ENCODE assay signal across 12 cellular contexts in genomic region chr10:132400041-132400546, GRCh38. TPM values are rescaled to one million over a fixed set of nuclear protein-coding genes. Genes with fewer than 3 reads are reported as not detected.
DNase-seq lines count a peak whose midpoint lies in the region; ATAC-seq and TF ChIP-seq lines count a peak whose summit lies in the region.
"Had no signal": no experiment of that assay in that cellular context is flagged by ENCODE, and none has a peak within 500 bp of the region (broad histone marks: within the 10 kb centered on the region; RNA-seq: fewer than 3 reads in every experiment).

No MANE protein-coding gene starts in this region.

- no peaks in the 10 kb centered on the region for H3K9me3 ChIP-seq in IMR-90 (ENCODE audit: control insufficient read depth, insufficient read depth, low read length)
- H3K9me3 ChIP-seq in esophagus (ENCODE audit: control insufficient read depth in 2 of 2, insufficient read depth in 1 of 2, low read depth in 1 of 2, low read length in 1 of 2), result no peaks in the 10 kb centered on the region
- H3K9me3 ChIP-seq in subcutaneous abdominal adipose tissue (ENCODE audit: control insufficient read depth in 5 of 5, low read length in 5 of 5), result no peaks in the 10 kb centered on the region

- no peak for DNase-seq in IMR-90
- DNase-seq in mesothelial cell of epicardium (ENCODE audit: low spot score in 2 of 2, unreplicated experiment in 2 of 2), result no peak
- DNase-seq in ureter (ENCODE audit: low spot score), result no peak
- DNase-seq in mesenteric fat pad (ENCODE audit: low spot score), result no peak
- DNase-seq: activated naive CD8-positive, alpha-beta T cell treated with anti-CD3 and anti-CD28 coated beads for 36 hours; MM.1S had no signal

- no peak overlapping the region for H3K18ac ChIP-seq in IMR-90 (ENCODE audit: low read depth, low read length)

- H3K9me3 Mint-ChIP-seq in mesothelial cell of epicardium, result no peaks in the 10 kb centered on the region
- H3K9me3 Mint-ChIP-seq: activated naive CD8-positive, alpha-beta T cell treated with anti-CD3 and anti-CD28 coated beads for 36 hours had no signal

- no peak overlapping the region for H3K4me2 ChIP-seq in IMR-90 (ENCODE audit: low read depth, low read length)

- no peak for TF ChIP-seq POLR2A in IMR-90 (IDR thresholded peaks at IDR 0.05; ENCODE audit: low read depth, low read length)

- no peak overlapping the region for H3K4me3 Mint-ChIP-seq in mesothelial cell of epicardium
- H3K4me3 Mint-ChIP-seq: activated naive CD8-positive, alpha-beta T cell treated with anti-CD3 and anti-CD28 coated beads for 36 hours had no signal

- 80% methylated on average over 1 of the region's 9 CpGs; no CpG with 5 or more reads in 1 of the 2 experiments for WGBS in IMR-90 (ENCODE audit: extremely low coverage in 2 of 2, insufficient read length in 1 of 2), 2 experiments
- WGBS in esophagus, 2 donors, result 82 to 89% methylated on average over 9 of the region's 9 CpGs

- peaks cover 13% of the 10 kb centered on the region for H3K4me1 ChIP-seq in IMR-90 (ENCODE audit: control insufficient read depth, insufficient read depth, low read length)
- H3K4me1 ChIP-seq in esophagus (ENCODE audit: control insufficient read depth in 2 of 2, insufficient read depth in 2 of 2, low read length in 1 of 2), result peaks cover 13 to 48% of the 10 kb centered on the region in 2 donors
- peaks cover 4 to 65% (median 54%) of the 10 kb centered on the region in 5 donors for H3K4me1 ChIP-seq in subcutaneous abdominal adipose tissue (ENCODE audit: control insufficient read depth in 5 of 5, insufficient read depth in 5 of 5, low read length in 5 of 5)

- CTCF ChIA-PET in IMR-90 (lab: Yijun Ruan, JAX), result no interaction called here

- ATAC-seq in IMR-90 (ENCODE audit: low read depth) (no peak), HG02870 (IDR thresholded peaks at IDR 0.05; ENCODE audit: unreplicated experiment) (no peak), HG03280 (IDR thresholded peaks at IDR 0.05; ENCODE audit: unreplicated experiment) (no peak)
- ATAC-seq: activated CD4-positive, CD25-positive, alpha-beta regulatory T cell treated with anti-CD3 and anti-CD28 coated beads, Interleukin-2, amount 50 U/mL, for 24 hours; SK-N-SH treated with all-trans-retinoic acid at 6 μM for 48 hours had no signal

- intact Hi-C loops in IMR-90 (cut with micrococcal nuclease), result no loop called here

- H4K8ac ChIP-seq in IMR-90 (ENCODE audit: low read depth in 2 of 2, low read length in 2 of 2), result no peak overlapping the region

- peak overlapping the region; percentile 55 for H2AK9ac ChIP-seq in IMR-90 (replicated peaks; ENCODE audit: low read depth, low read length, poor library complexity)

- H3K56ac ChIP-seq in IMR-90 (ENCODE audit: extremely low read depth, insufficient read depth, low read length), result no peak overlapping the region

- peak overlapping the region; percentile 79 for H3K27ac Mint-ChIP-seq in mesothelial cell of epicardium
- H3K27ac Mint-ChIP-seq: activated naive CD8-positive, alpha-beta T cell treated with anti-CD3 and anti-CD28 coated beads for 36 hours had no signal

- H2BK5ac ChIP-seq in IMR-90 (ENCODE audit: low read depth, low read length, poor library complexity, severe bottlenecking), result no peak overlapping the region

- no peak overlapping the region for H2BK15ac ChIP-seq in IMR-90 (ENCODE audit: low read depth, low read length)

- H2AK5ac ChIP-seq in IMR-90 (ENCODE audit: low read depth, low read length), result peak overlapping the region; percentile 59; the same call in 1 of the 2 replicates

- H3K27ac ChIP-seq in IMR-90 (ENCODE audit: insufficient read depth, low read length) (no peak overlapping the region), esophagus (ENCODE audit: low read depth in 2 of 2, low read length in 1 of 2) (peak overlapping the region; percentile 26 to 73), subcutaneous abdominal adipose tissue (ENCODE audit: low read depth, low read length) (peak overlapping the region; percentile 37)

- no peak overlapping the region for H3K23ac ChIP-seq in IMR-90 (ENCODE audit: low read depth, low read length)

- 0 out of 2 replicates have a peak, but pooled peaks cover 3% of the 10 kb centered on the region for H3K9me1 ChIP-seq in IMR-90 (ENCODE audit: insufficient read depth, low read length)

- no peak for TF ChIP-seq RAD21 in IMR-90 (IDR thresholded peaks at IDR 0.05; ENCODE audit: low read length)

- H3K79me1 ChIP-seq in IMR-90 (ENCODE audit: low read depth in 1 of 2, low read length in 2 of 2), result peaks cover 6 to 25% of the 10 kb centered on the region in 2 experiments; a peak in 3 of 4 replicates

- H3K27me3 ChIP-seq in IMR-90 (ENCODE audit: control insufficient read depth, insufficient read depth, low read length) (no peaks in the 10 kb centered on the region), esophagus (ENCODE audit: control insufficient read depth in 1 of 2, insufficient read depth in 2 of 2, low read length in 2 of 2) (no peaks in the 10 kb centered on the region), subcutaneous abdominal adipose tissue (ENCODE audit: control insufficient read depth in 5 of 5, insufficient read depth in 4 of 5, low read length in 5 of 5) (no peaks in the 10 kb centered on the region)

- H3K36me3 ChIP-seq in IMR-90 (ENCODE audit: control insufficient read depth, insufficient read depth, low read length), result peaks cover 1% of the 10 kb centered on the region; the same call in 1 of the 2 replicates
- H3K36me3 ChIP-seq in esophagus (ENCODE audit: control insufficient read depth in 2 of 2, insufficient read depth in 2 of 2, low read length in 1 of 2), result peaks cover 0 to 17% of the 10 kb centered on the region in 2 donors
- peaks cover 0 to 4% (median 3%) of the 10 kb centered on the region in 5 donors for H3K36me3 ChIP-seq in subcutaneous abdominal adipose tissue (ENCODE audit: control insufficient read depth in 5 of 5, insufficient read depth in 5 of 5, low read length in 5 of 5)

- H3K9ac ChIP-seq in IMR-90 (ENCODE audit: low read depth, low read length), result no peak overlapping the region
- H3K9ac ChIP-seq in subcutaneous abdominal adipose tissue (ENCODE audit: low read length in 5 of 5), result peak overlapping the region in 4 of 5 donors; percentile 31 to 72 (median 52)

- no peak for TF ChIP-seq CTCF in IMR-90 (conservative IDR thresholded peaks at IDR 0.05; ENCODE audit: low read depth, low read length)
- no peak for TF ChIP-seq CTCF in mesothelial cell of epicardium (IDR thresholded peaks at IDR 0.05; ENCODE audit: unreplicated experiment)

- H3K14ac ChIP-seq in IMR-90 (replicated peaks; ENCODE audit: low read depth, low read length), result no peak overlapping the region

- no peak overlapping the region for H2BK120ac ChIP-seq in IMR-90 (ENCODE audit: low read depth, low read length)

- no peak overlapping the region for H4K91ac ChIP-seq in IMR-90 (ENCODE audit: insufficient read depth, low read depth, low read length)

- dilution Hi-C loops in IMR-90 (cut with HindIII; ENCODE audit: low sequenced_read_pairs, unreplicated experiment), result no loop called here

- in situ Hi-C loops in IMR-90 (cut with MboI; ENCODE audit: low sequenced_read_pairs), result no loop called here

- no peak overlapping the region for H4K5ac ChIP-seq in IMR-90 (ENCODE audit: low read depth, low read length)

- no peak overlapping the region for H3K4me3 ChIP-seq in IMR-90 (ENCODE audit: insufficient read depth, low read depth, low read length)
- H3K4me3 ChIP-seq in esophagus (ENCODE audit: low read depth in 1 of 2, low read length in 2 of 2), result peak overlapping the region; percentile 32 to 60
- no peak overlapping the region for H3K4me3 ChIP-seq in subcutaneous abdominal adipose tissue (ENCODE audit: low read depth in 1 of 5, low read length in 5 of 5)

- BruUV-seq in IMR-90 (replicated peaks; lab: Mats Ljungman, UMichigan), result no TSS peak

- H2BK20ac ChIP-seq in IMR-90 (ENCODE audit: low read depth, low read length), result no peak overlapping the region

- H3K27me3 Mint-ChIP-seq in mesothelial cell of epicardium (ENCODE audit: low read depth), result no peaks in the 10 kb centered on the region
- H3K27me3 Mint-ChIP-seq: activated naive CD8-positive, alpha-beta T cell treated with anti-CD3 and anti-CD28 coated beads for 36 hours had no signal

- H2AFZ ChIP-seq in IMR-90 (replicated peaks; ENCODE audit: low read length, poor library complexity), result no peak overlapping the region

- H3K4me1 Mint-ChIP-seq in mesothelial cell of epicardium, result peaks cover 34% of the 10 kb centered on the region

- H3K4ac ChIP-seq in IMR-90 (ENCODE audit: low read depth, low read length), result no peak overlapping the region

- POLR2A ChIA-PET in IMR-90 (lab: Charles Lee; ENCODE audit: unreplicated experiment), result no interaction called here

- H4K20me1 ChIP-seq in IMR-90 (ENCODE audit: insufficient read depth, low read length), result peaks cover 3% of the 10 kb centered on the region

- H3K36me3 Mint-ChIP-seq in mesothelial cell of epicardium, result no peaks in the 10 kb centered on the region
- H3K36me3 Mint-ChIP-seq: activated naive CD8-positive, alpha-beta T cell treated with anti-CD3 and anti-CD28 coated beads for 36 hours had no signal

TF ChIP-seq in IMR-90, 13 proteins besides CTCF, POLR2A, EP300 and RAD21:
- TF ChIP-seq RCOR1 (IDR thresholded peaks at IDR 0.05; ENCODE audit: insufficient replicate concordance, low read length), result no peak
- TF ChIP-seq CEBPB (IDR thresholded peaks at IDR 0.05; ENCODE audit: low read depth, low read length), result no peak
- TF ChIP-seq SMC3 (IDR thresholded peaks at IDR 0.05; ENCODE audit: low read depth, low read length), result no peak
- no peak for TF ChIP-seq USF2 (IDR thresholded peaks at IDR 0.05; ENCODE audit: low read depth, low read length)
TF ChIP-seq in IMR-90: peak in this region for 0.

RNA-seq across cellular contexts. Expression of gene PWWP2B, which starts 3.1 kb away (rescaled TPM):
- total RNA-seq in IMR-90 (2012; rRNA removed) (1.9 and 2.2 TPM in 2 replicates), mesothelial cell of epicardium (23.9 to 24.7 TPM (median 24.2 TPM) in 3 replicates), ureter (46.0 TPM), mesenteric fat pad (30.4 TPM)
- polyA plus RNA-seq in IMR-90 (2012; rRNA removed) (1.7 and 2.1 TPM in 2 replicates), esophagus (10 to 100 TPM; 17.6 to 33.4 TPM)
- polyA plus RNA-seq in IMR-90 (2012; cell fraction: cytosol; rRNA removed), result 2.2 and 3.6 TPM in 2 replicates
- 1.8 and 4.6 TPM in 2 replicates for polyA plus RNA-seq in IMR-90 (2012; cell fraction: nucleus; rRNA removed; ENCODE audit: low replicate concordance)

Comparison
In these comparisons a context has a peak if more than half of its experiments do, and no peak if none do; other contexts are left out.
1. H3K4me3 ChIP-seq: peak in esophagus (2 of 2); none in IMR-90 (single experiment) and subcutaneous abdominal adipose tissue (0 of 5).